Comparison of ENCODE assay signal across 19 cellular contexts in genomic region chr11:134668796-134669195, GRCh38.
DNase-seq lines count a peak whose midpoint lies in the region; ATAC-seq and TF ChIP-seq lines count a peak whose summit lies in the region.
"Had no signal": no experiment of that assay in that cellular context is flagged by ENCODE, and none has a peak within 500 bp of the region (broad histone marks: within the 10 kb centered on the region; RNA-seq: fewer than 3 reads in every experiment).

No MANE protein-coding gene starts in this region.

- TF ChIP-seq EP300 in stomach (IDR thresholded peaks at IDR 0.05) = no peak

- H3K4me3 Mint-ChIP-seq in activated CD8-positive, alpha-beta memory T cell treated with anti-CD3 and anti-CD28 coated beads, Interleukin-2, amount 10 ng/mL, durations not matched to agents 7 days and 5 days = no peak overlapping the region
- H3K4me3 Mint-ChIP-seq: CD8-positive, alpha-beta memory T cell; HFFc6 had no signal

- H2BK15ac ChIP-seq in neuronal stem cell (ENCODE audit: low read length) = no peak overlapping the region

- no CpG with 5 or more reads among the region's 3 CpGs for WGBS in neuronal stem cell (ENCODE audit: extremely low coverage in 2 of 2, insufficient read length in 2 of 2, insufficient replicate concordance in 1 of 2), 2 donors
- 76 to 96% (median 83%) methylated on average over 2 to 3 of the region's 3 CpGs for WGBS in stomach, 5 donors

- no peak overlapping the region for H2AFZ ChIP-seq in neuronal stem cell (ENCODE audit: low read length)

- intact Hi-C loops in stomach (cut with DNase I; ENCODE audit: low total_unique reads) = no loop called here
- intact Hi-C loops in cardiac septum (cut with DNase I) = no loop called here

- no peak for TF ChIP-seq POLR2A in stomach (IDR thresholded peaks at IDR 0.05)

- H3K14ac ChIP-seq in neuronal stem cell (ENCODE audit: low read length) = no peak overlapping the region

- no peak overlapping the region for H4K8ac ChIP-seq in neuronal stem cell (ENCODE audit: low read depth, low read length)

- no peak overlapping the region for H3K27ac Mint-ChIP-seq in activated CD8-positive, alpha-beta memory T cell treated with anti-CD3 and anti-CD28 coated beads, Interleukin-2, amount 10 ng/mL, durations not matched to agents 7 days and 5 days
- H3K27ac Mint-ChIP-seq: CD8-positive, alpha-beta memory T cell; HFFc6 had no signal

- H3K23ac ChIP-seq in neuronal stem cell (ENCODE audit: low read depth, low read length, poor library complexity) = no peak overlapping the region

- peak; percentile 29 for DNase-seq in activated CD8-positive, alpha-beta memory T cell treated with anti-CD3 and anti-CD28 coated beads, Interleukin-2, amount 10 ng/mL, durations not matched to agents 7 days and 5 days
- DNase-seq in activated CD8-positive, alpha-beta memory T cell treated with anti-CD3 and anti-CD28 coated beads, Interleukin-2, amount 50 U/mL, for 48 hours = no peak
- DNase-seq in coronary artery (ENCODE audit: low spot score) (peak; percentile 54), neuronal stem cell (ENCODE audit: low spot score) (no peak), stomach (peak; percentile 14), cardiac septum (ENCODE audit: low spot score) (no peak), dermis blood vessel endothelial cell (no peak)
- DNase-seq: 8988T; AML-193; CD8-positive, alpha-beta memory T cell; DMS53; GOT3; HCEC 1CT; HFFc6 had no signal

- H3K9me3 Mint-ChIP-seq in activated CD8-positive, alpha-beta memory T cell treated with anti-CD3 and anti-CD28 coated beads, Interleukin-2, amount 10 ng/mL, durations not matched to agents 7 days and 5 days (ENCODE audit: low read depth) = no peaks in the 10 kb centered on the region

- H3K36me3 ChIP-seq in neuronal stem cell (replicated peaks in 1 of 2; ENCODE audit: control insufficient read depth in 2 of 2, insufficient read depth in 2 of 2, low read length in 2 of 2) = no peaks in the 10 kb centered on the region
- H3K36me3 ChIP-seq in stomach = no peaks in the 10 kb centered on the region
- H3K36me3 ChIP-seq: BLaER1 had no signal

- no peak overlapping the region for H2AK5ac ChIP-seq in neuronal stem cell (ENCODE audit: low read depth, low read length)

- peaks cover 0 to 11% of the 10 kb centered on the region in 2 donors for H3K4me1 ChIP-seq in neuronal stem cell (ENCODE audit: control insufficient read depth in 2 of 2, insufficient read depth in 1 of 2, low read depth in 1 of 2, low read length in 2 of 2)
- H3K4me1 ChIP-seq in stomach = no peaks in the 10 kb centered on the region
- H3K4me1 ChIP-seq: BLaER1, Caco-2 had no signal

- CTCF ChIA-PET in activated CD8-positive, alpha-beta memory T cell treated with anti-CD3 and anti-CD28 coated beads, Interleukin-2, amount 10 ng/mL, durations not matched to agents 7 days and 5 days (lab: Charles Lee) = no interaction called here

- H3K4me2 ChIP-seq in neuronal stem cell (ENCODE audit: insufficient read depth, low read length, poor library complexity, severe bottlenecking) = no peak overlapping the region
- H3K4me2 ChIP-seq: BLaER1 had no signal

- no peaks in the 10 kb centered on the region for H3K36me3 Mint-ChIP-seq in activated CD8-positive, alpha-beta memory T cell treated with anti-CD3 and anti-CD28 coated beads, Interleukin-2, amount 10 ng/mL, durations not matched to agents 7 days and 5 days
- H3K36me3 Mint-ChIP-seq: CD8-positive, alpha-beta memory T cell had no signal

- H2BK120ac ChIP-seq in neuronal stem cell (ENCODE audit: low read depth, low read length) = no peak overlapping the region

- H4K91ac ChIP-seq in neuronal stem cell (ENCODE audit: low read depth, low read length, poor library complexity) = no peak overlapping the region

- H3K9me3 ChIP-seq in neuronal stem cell (replicated peaks in 1 of 2; ENCODE audit: control insufficient read depth in 2 of 2, insufficient read depth in 1 of 2, low read depth in 1 of 2, low read length in 2 of 2) (peaks cover 0 to 4% of the 10 kb centered on the region in 2 donors), stomach (no peaks in the 10 kb centered on the region)
- H3K9me3 ChIP-seq: BLaER1 had no signal

- H2BK5ac ChIP-seq in neuronal stem cell (ENCODE audit: low read length) = no peak overlapping the region

- H3K9ac ChIP-seq in neuronal stem cell (ENCODE audit: low read depth, low read length, poor library complexity) = no peak overlapping the region
- H3K9ac ChIP-seq: BLaER1 had no signal

- peaks cover 0 to 3% (median 0%) of the 10 kb centered on the region in 3 experiments for H3K27me3 ChIP-seq in neuronal stem cell (ENCODE audit: control insufficient read depth in 3 of 3, insufficient read depth in 3 of 3, low read depth in 1 of 3, low read length in 3 of 3)
- H3K27me3 ChIP-seq in stomach = peaks cover 0 to 33% (median 10%) of the 10 kb centered on the region in 3 donors
- H3K27me3 ChIP-seq: BLaER1 had no signal

- peaks cover 3% of the 10 kb centered on the region for H3K27me3 Mint-ChIP-seq in activated CD8-positive, alpha-beta memory T cell treated with anti-CD3 and anti-CD28 coated beads, Interleukin-2, amount 10 ng/mL, durations not matched to agents 7 days and 5 days

- H2BK12ac ChIP-seq in neuronal stem cell (ENCODE audit: low read length) = no peak overlapping the region

- H3K18ac ChIP-seq in neuronal stem cell (ENCODE audit: low read length) = peak overlapping the region; percentile 7

- ATAC-seq in activated CD8-positive, alpha-beta memory T cell treated with anti-CD3 and anti-CD28 coated beads, Interleukin-2, amount 10 ng/mL, durations not matched to agents 7 days and 5 days = no peak
- no peak for ATAC-seq in GM18873 (IDR thresholded peaks at IDR 0.05; ENCODE audit: low FRiP score, unreplicated experiment)
- ATAC-seq: GM12878, HepG2 had no signal

- TF ChIP-seq CTCF in coronary artery (IDR thresholded peaks at IDR 0.05) (no peak), stomach (IDR thresholded peaks at IDR 0.05) (no peak)

- H3K79me1 ChIP-seq in neuronal stem cell (ENCODE audit: low read depth, low read length) = no peaks in the 10 kb centered on the region

- no peaks in the 10 kb centered on the region for H3K4me1 Mint-ChIP-seq in activated CD8-positive, alpha-beta memory T cell treated with anti-CD3 and anti-CD28 coated beads, Interleukin-2, amount 10 ng/mL, durations not matched to agents 7 days and 5 days
- H3K4me1 Mint-ChIP-seq: CD8-positive, alpha-beta memory T cell had no signal

- H3K4me3 ChIP-seq in coronary artery = no peak overlapping the region
- H3K4me3 ChIP-seq in neuronal stem cell (ENCODE audit: low read length in 2 of 2) = peak overlapping the region in 1 of 2 donors; percentile 59
- no peak overlapping the region for H3K4me3 ChIP-seq in stomach
- H3K4me3 ChIP-seq: BLaER1, GM12878 had no signal

- H3K27ac ChIP-seq in coronary artery = no peak overlapping the region
- H3K27ac ChIP-seq in neuronal stem cell (replicated peaks; ENCODE audit: low read length) = no peak overlapping the region
- no peak overlapping the region for H3K27ac ChIP-seq in stomach
- H3K27ac ChIP-seq: BLaER1 had no signal

- H3K4ac ChIP-seq in neuronal stem cell (ENCODE audit: low read length) = no peak overlapping the region

Comparison
In these comparisons a context has a peak if more than half of its experiments do, and no peak if none do; other contexts are left out.
1. DNase-seq: peak in activated CD8-positive, alpha-beta memory T cell treated with anti-CD3 and anti-CD28 coated beads, Interleukin-2, amount 10 ng/mL, durations not matched to agents 7 days and 5 days (single experiment), coronary artery (single experiment) and stomach (single experiment); none in activated CD8-positive, alpha-beta memory T cell treated with anti-CD3 and anti-CD28 coated beads, Interleukin-2, amount 50 U/mL, for 48 hours (single experiment), neuronal stem cell (single experiment), cardiac septum (single experiment) and dermis blood vessel endothelial cell (single experiment).